In the genomic region with DNA sequence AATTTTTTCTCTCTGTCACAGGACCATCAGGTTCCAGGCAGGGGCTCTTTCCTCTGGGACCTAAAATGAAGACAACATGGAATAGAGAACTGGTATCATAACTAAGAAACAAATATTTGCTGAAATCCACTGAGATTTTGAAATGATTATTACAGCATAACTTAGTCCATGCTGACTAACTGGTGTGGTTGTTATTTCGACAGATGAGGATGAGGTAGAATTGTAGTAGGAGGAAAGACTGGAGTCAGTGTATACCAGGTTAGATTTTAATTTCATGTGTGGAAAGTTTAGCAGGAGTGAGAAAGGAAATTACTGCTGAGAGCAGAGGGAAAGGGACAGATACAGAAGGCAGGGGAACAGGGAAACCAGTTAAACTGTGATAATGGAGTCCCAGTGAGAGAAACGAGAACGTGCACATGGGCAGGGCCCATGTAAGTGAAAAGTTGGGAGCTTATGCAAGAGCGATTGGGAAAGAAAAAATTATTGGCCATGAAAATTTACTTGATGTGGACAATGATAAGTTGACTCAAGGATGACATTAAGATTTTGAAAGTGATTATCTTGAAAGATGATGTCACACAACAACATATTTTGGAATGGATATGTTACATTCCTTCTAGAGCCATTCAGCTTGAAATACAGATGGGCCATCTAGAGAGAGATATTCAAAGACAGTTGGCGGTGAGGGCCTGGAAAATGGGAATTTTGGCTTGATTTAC, we compare ENCODE assay signal across 22 cellular contexts.
DNase-seq lines count a peak whose midpoint lies in the region; ATAC-seq, FAIRE-seq and TF ChIP-seq lines count a peak whose summit lies in the region.
"Had no signal": no experiment of that assay in that cellular context is flagged by ENCODE, and none has a peak within 500 bp of the region (broad histone marks: within the 10 kb centered on the region; RNA-seq: fewer than 3 reads in every experiment).

No MANE protein-coding gene starts in this region.

- H2BK12ac ChIP-seq in H1 (ENCODE audit: low read depth, low read length) = peak overlapping the region; percentile 62; the same call in 1 of the 2 replicates

- POLR2A ChIA-PET in H1 (lab: Charles Lee; ENCODE audit: partially characterized antibody) = interaction anchor here (0.6 kb wide), 1 partner anchor 8 kb away, joined by 3 read pairs; no protein-coding TSS in a partner anchor

- H3K56ac ChIP-seq in H1 (replicated peaks; ENCODE audit: insufficient read length, low read depth, low read length) = no peak overlapping the region

- H4K5ac ChIP-seq in H1 (ENCODE audit: insufficient read length, low read depth, low read length) = no peak overlapping the region

- no peak overlapping the region for H3K14ac ChIP-seq in H1 (ENCODE audit: insufficient read length)

- H3K4ac ChIP-seq in H1 (replicated peaks; ENCODE audit: insufficient read length, low read depth, low read length) = peak overlapping the region; percentile 86

- H3K79me1 ChIP-seq in H1 (ENCODE audit: low read depth, low read length) = no peaks in the 10 kb centered on the region

- H2AK5ac ChIP-seq in H1 (ENCODE audit: low read depth, low read length) = no peak overlapping the region

- H3K27ac ChIP-seq in H1 (ENCODE audit: low read depth, low read length) = no peak overlapping the region
- no peak overlapping the region for H3K27ac ChIP-seq in substantia nigra (ENCODE audit: low read depth, low read length, poor library complexity, severe bottlenecking)
- H3K27ac ChIP-seq: gastroesophageal sphincter, left lung, upper lobe of left lung had no signal

- peak overlapping the region; percentile 62 for H4K91ac ChIP-seq in H1 (replicated peaks; ENCODE audit: insufficient read length, low read length)

- peak overlapping the region; percentile 91 for H3K27ac Mint-ChIP-seq in nephron progenitor cell
- H3K27ac Mint-ChIP-seq: activated CD4-positive, alpha-beta T cell treated with anti-CD3 and anti-CD28 coated beads, Interleukin-2, amount 10 ng/mL, durations not matched to agents 7 days and 5 days; CD8-positive, alpha-beta memory T cell had no signal

- peaks cover 62% of the 10 kb centered on the region for H3K4me1 Mint-ChIP-seq in nephron progenitor cell
- H3K4me1 Mint-ChIP-seq: activated CD4-positive, alpha-beta T cell treated with anti-CD3 and anti-CD28 coated beads, Interleukin-2, amount 10 ng/mL, durations not matched to agents 7 days and 5 days; CD8-positive, alpha-beta memory T cell had no signal

- no peak overlapping the region for H3K9ac ChIP-seq in H1 (replicated peaks in 1 of 4; ENCODE audit: extremely low read depth in 1 of 4, low read depth in 3 of 4, low read length in 3 of 4)

- H2BK20ac ChIP-seq in H1 (ENCODE audit: low read length) = no peak overlapping the region

- H3K23me2 ChIP-seq in H1 (ENCODE audit: low read depth, low read length) = no peaks in the 10 kb centered on the region; the same call in 1 of the 2 replicates

- ATAC-seq in HG02642 (IDR thresholded peaks at IDR 0.05; ENCODE audit: poor library complexity, unreplicated experiment) = no peak
- ATAC-seq: gastroesophageal sphincter, left lung, mucosa of descending colon, Panc1 had no signal

- peaks cover 5% of the 10 kb centered on the region for H3K36me3 Mint-ChIP-seq in nephron progenitor cell (ENCODE audit: low read depth)
- H3K36me3 Mint-ChIP-seq: CD8-positive, alpha-beta memory T cell had no signal

- TF ChIP-seq CTCF in H1 (IDR thresholded peaks at IDR 0.05; ENCODE audit: control extremely low read depth in 1 of 3, insufficient read depth in 1 of 3, low read depth in 1 of 3, low read length in 3 of 3) (no peak), nephron progenitor cell (IDR thresholded peaks at IDR 0.05) (no peak)

- no peaks in the 10 kb centered on the region for H3K9me3 Mint-ChIP-seq in nephron progenitor cell
- H3K9me3 Mint-ChIP-seq: activated CD4-positive, alpha-beta T cell treated with anti-CD3 and anti-CD28 coated beads, Interleukin-2, amount 10 ng/mL, durations not matched to agents 7 days and 5 days; CD8-positive, alpha-beta memory T cell had no signal

- no peak overlapping the region for H3K4me3 Mint-ChIP-seq in nephron progenitor cell
- H3K4me3 Mint-ChIP-seq: activated CD4-positive, alpha-beta T cell treated with anti-CD3 and anti-CD28 coated beads, Interleukin-2, amount 10 ng/mL, durations not matched to agents 7 days and 5 days; CD8-positive, alpha-beta memory T cell had no signal

- no peak for TF ChIP-seq EP300 in H1 (IDR thresholded peaks at IDR 0.05; ENCODE audit: borderline replicate concordance in 1 of 2, low read depth in 2 of 2, low read length in 2 of 2)

- no peaks in the 10 kb centered on the region for H4K20me1 ChIP-seq in H1 (replicated peaks in 1 of 2; ENCODE audit: control insufficient read depth in 1 of 2, insufficient read depth in 2 of 2, low read length in 2 of 2)

- no peak overlapping the region for H3K23ac ChIP-seq in H1 (ENCODE audit: insufficient read length)

- FAIRE-seq in H1 (lab: Jason Lieb, UNC) = no peak

- no peak overlapping the region for H2AFZ ChIP-seq in H1 (ENCODE audit: low read length)

- no peak overlapping the region for H3K4me2 ChIP-seq in H1 (ENCODE audit: insufficient read depth in 1 of 2, low read depth in 2 of 2, low read length in 2 of 2)

- peaks cover 0 to 4% (median 1%) of the 10 kb centered on the region in 4 experiments; a peak in 4 of 7 replicates for H3K4me1 ChIP-seq in H1 (replicated peaks in 1 of 4; ENCODE audit: control insufficient read depth in 3 of 4, insufficient read depth in 4 of 4, low read length in 3 of 4)
- H3K4me1 ChIP-seq: gastroesophageal sphincter, left lung, upper lobe of left lung had no signal

- CTCF ChIA-PET in H1 (lab: Charles Lee; ENCODE audit: partially characterized antibody) = interaction anchor here (0.6 kb wide), 2 partner anchors 137 to 1362 kb away, joined by 3 to 4 read pairs; no protein-coding TSS in a partner anchor

- peak overlapping the region; percentile 39 for H2BK120ac ChIP-seq in H1 (replicated peaks; ENCODE audit: low read depth, low read length)

- H2BK5ac ChIP-seq in H1 (ENCODE audit: low read depth, low read length) = peak overlapping the region; percentile 54; the same call in 1 of the 2 replicates

- H3K18ac ChIP-seq in H1 (ENCODE audit: extremely low read depth, low read length) = peak overlapping the region; percentile 52; the same call in 1 of the 2 replicates

- H3K27me3 ChIP-seq in H1 (replicated peaks in 1 of 4; ENCODE audit: control insufficient read depth in 3 of 4, extremely low read depth in 1 of 4, insufficient read depth in 3 of 4, low read length in 3 of 4) = no peaks in the 10 kb centered on the region
- H3K27me3 ChIP-seq: gastroesophageal sphincter, left lung, upper lobe of left lung had no signal

- H4K8ac ChIP-seq in H1 (ENCODE audit: extremely low read depth, insufficient read depth, low read length) = no peak overlapping the region

- H3K4me3 ChIP-seq in H1 (ENCODE audit: extremely low read depth in 1 of 4, insufficient read depth in 2 of 4, low read depth in 3 of 4, low read length in 4 of 4) = no peak overlapping the region
- H3K4me3 ChIP-seq: gastroesophageal sphincter, left lung, mucosa of descending colon, upper lobe of left lung had no signal

- no peak for TF ChIP-seq RAD21 in H1 (IDR thresholded peaks at IDR 0.05 in 1 of 2, conservative IDR thresholded peaks at IDR 0.05 in 1 of 2; ENCODE audit: low read depth in 2 of 2, low read length in 2 of 2)

- DNase-seq in AG20443 (ENCODE audit: low spot score) = peak; percentile 11
- peak; percentile 93 for DNase-seq in NCI-H460 (ENCODE audit: extremely low read depth, low read depth)
- no peak for DNase-seq in H1 (ENCODE audit: low read depth in 1 of 2, low spot score in 2 of 2)
- DNase-seq in nephron progenitor cell = no peak
- no peak for DNase-seq in activated CD4-positive, alpha-beta T cell treated with anti-CD3 and anti-CD28 coated beads for 4 hours
- DNase-seq in NCI-H2227 (lab: John Stamatoyannopoulos, UW; ENCODE audit: unreplicated experiment) = no peak
- DNase-seq in substantia nigra (lab: John Stamatoyannopoulos, UW) = no peak
- DNase-seq: activated CD4-positive, alpha-beta T cell treated with anti-CD3 and anti-CD28 coated beads, Interleukin-2, amount 10 ng/mL, durations not matched to agents 7 days and 5 days; activated gamma-delta T cell; CD8-positive, alpha-beta memory T cell; DMS79 treated with DMSO at 0.1 percent for 48 hours; H7; Karpas-422; left lung; mucosa of descending colon; NCI-H1436; NCI-H2171 treated with DMSO at 0.1 percent for 48 hours; stimulated activated naive CD4-positive, alpha-beta T cell; upper lobe of left lung had no signal

- H3K27me3 Mint-ChIP-seq in nephron progenitor cell (ENCODE audit: low read depth, poor library complexity) = peaks cover 3% of the 10 kb centered on the region
- H3K27me3 Mint-ChIP-seq: activated CD4-positive, alpha-beta T cell treated with anti-CD3 and anti-CD28 coated beads, Interleukin-2, amount 10 ng/mL, durations not matched to agents 7 days and 5 days had no signal

- H2BK15ac ChIP-seq in H1 (ENCODE audit: low read length) = no peak overlapping the region

- no peaks in the 10 kb centered on the region for H3K36me3 ChIP-seq in H1 (ENCODE audit: control insufficient read depth in 2 of 4, insufficient read depth in 4 of 4, low read length in 3 of 4)
- H3K36me3 ChIP-seq: gastroesophageal sphincter, left lung, upper lobe of left lung had no signal

- WGBS in H1 (ENCODE audit: extremely low coverage in 1 of 2, insufficient coverage in 1 of 2, insufficient read length in 1 of 2, insufficient replicate concordance in 2 of 2, low coverage in 1 of 2, low lambda C conversion rate in 2 of 2, missing lambda C conversion rate in 1 of 2), 2 experiments = 96% methylated on average over 5 of the region's 5 CpGs; no CpG with 5 or more reads in 1 of the 2 experiments

- H3K79me2 ChIP-seq in H1 (ENCODE audit: control insufficient read depth in 1 of 2, insufficient read depth in 2 of 2, low read length in 2 of 2) = no peaks in the 10 kb centered on the region

- H3K9me3 ChIP-seq in H1 (ENCODE audit: insufficient read depth in 2 of 2, low read depth in 1 of 2, low read length in 1 of 2) = no peaks in the 10 kb centered on the region
- H3K9me3 ChIP-seq: gastroesophageal sphincter, left lung, mucosa of descending colon, upper lobe of left lung had no signal

- no peak for TF ChIP-seq POLR2A in H1 (IDR thresholded peaks at IDR 0.05; ENCODE audit: control extremely low read depth in 1 of 2, low read depth in 2 of 2, low read length in 2 of 2)

TF ChIP-seq in H1, 55 proteins besides CTCF, POLR2A, EP300 and RAD21 (continues in another document):
- TF ChIP-seq SAP30 (IDR thresholded peaks at IDR 0.05; ENCODE audit: insufficient read depth, insufficient replicate concordance, low read length) (no peak), CBX5 (IDR thresholded peaks at IDR 0.05; ENCODE audit: low read depth, low read length) (no peak), FOSL1 (IDR thresholded peaks at IDR 0.05; ENCODE audit: insufficient read depth, low read depth, low read length) (no peak)

Comparison
In these comparisons a context has a peak if more than half of its experiments do, and no peak if none do; other contexts are left out.
1. DNase-seq: peak in AG20443 (single experiment) and NCI-H460 (single experiment); none in H1 (0 of 2), nephron progenitor cell (single experiment), activated CD4-positive, alpha-beta T cell treated with anti-CD3 and anti-CD28 coated beads for 4 hours (0 of 2), NCI-H2227 (single experiment) and substantia nigra (0 of 49).